9 cellular contexts compared by ENCODE assay signal in genomic region chr17:7550359-7550758, GRCh38. TPM values are rescaled to one million over a fixed set of nuclear protein-coding genes. Genes with fewer than 3 reads are reported as not detected.
DNase-seq lines count a peak whose midpoint lies in the region; ATAC-seq lines count a peak whose summit lies in the region.
"Had no signal": no experiment of that assay in that cellular context is flagged by ENCODE, and none has a peak within 500 bp of the region (broad histone marks: within the 10 kb centered on the region; RNA-seq: fewer than 3 reads in every experiment).

No MANE protein-coding gene starts in this region.

- H3K4me1 Mint-ChIP-seq in activated T-cell treated with anti-CD3 and anti-CD28 coated beads, Interleukin-2, amount 50 U/mL, for 72 hours (ENCODE audit: low read depth), result peaks cover 64% of the 10 kb centered on the region
- peaks cover 66% of the 10 kb centered on the region for H3K4me1 Mint-ChIP-seq in activated CD8-positive, alpha-beta T cell treated with anti-CD3 and anti-CD28 coated beads, Interleukin-2, amount 10 ng/mL, durations not matched to agents 7 days and 5 days (ENCODE audit: low read depth)

- H3K4me3 ChIP-seq in muscle layer of colon (ENCODE audit: low read depth in 1 of 2, low read length in 2 of 2) (peak overlapping the region in 1 of 2 donors; percentile 87), subcutaneous abdominal adipose tissue (ENCODE audit: low read depth in 1 of 5, low read length in 5 of 5) (peak overlapping the region in 1 of 5 donors; percentile 80)

- H3K27ac Mint-ChIP-seq in activated T-cell treated with anti-CD3 and anti-CD28 coated beads, Interleukin-2, amount 50 U/mL, for 72 hours, result no peak overlapping the region
- H3K27ac Mint-ChIP-seq in activated CD8-positive, alpha-beta T cell treated with anti-CD3 and anti-CD28 coated beads, Interleukin-2, amount 10 ng/mL, durations not matched to agents 7 days and 5 days, result peak overlapping the region; percentile 91

- POLR2A ChIA-PET in activated CD8-positive, alpha-beta T cell treated with anti-CD3 and anti-CD28 coated beads, Interleukin-2, amount 10 ng/mL, durations not matched to agents 7 days and 5 days (lab: Charles Lee), result interaction anchor here (0.9 to 3.1 kb wide), 4 partner anchors 11 to 114 kb away, joined by 3 to 14 read pairs (median 4); partner anchors contain the start of gene SENP3

- CTCF ChIA-PET in activated CD8-positive, alpha-beta T cell treated with anti-CD3 and anti-CD28 coated beads, Interleukin-2, amount 10 ng/mL, durations not matched to agents 7 days and 5 days (lab: Charles Lee), result interaction anchor here (0.8 to 4.6 kb wide), 5 partner anchors 10 to 504 kb away, joined by 3 to 44 read pairs (median 4); partner anchors contain the start of gene SENP3

- H3K27me3 ChIP-seq in muscle layer of colon (ENCODE audit: control insufficient read depth in 1 of 2, insufficient read depth in 2 of 2, low read length in 2 of 2) (no peaks in the 10 kb centered on the region), subcutaneous abdominal adipose tissue (ENCODE audit: control insufficient read depth in 5 of 5, insufficient read depth in 4 of 5, low read length in 5 of 5) (no peaks in the 10 kb centered on the region)

- H3K27me3 Mint-ChIP-seq in activated T-cell treated with anti-CD3 and anti-CD28 coated beads, Interleukin-2, amount 50 U/mL, for 72 hours (ENCODE audit: low read depth), result no peaks in the 10 kb centered on the region
- no peaks in the 10 kb centered on the region for H3K27me3 Mint-ChIP-seq in activated CD8-positive, alpha-beta T cell treated with anti-CD3 and anti-CD28 coated beads, Interleukin-2, amount 10 ng/mL, durations not matched to agents 7 days and 5 days (ENCODE audit: low read depth)

- H3K9me3 ChIP-seq in muscle layer of colon (ENCODE audit: low read length), result no peaks in the 10 kb centered on the region
- H3K9me3 ChIP-seq in subcutaneous abdominal adipose tissue (ENCODE audit: control insufficient read depth in 5 of 5, low read length in 5 of 5), result no peaks in the 10 kb centered on the region

- H3K9ac ChIP-seq in muscle layer of colon (ENCODE audit: low read length) (peak overlapping the region; percentile 83), subcutaneous abdominal adipose tissue (ENCODE audit: low read length in 5 of 5) (peak overlapping the region in 2 of 5 donors; percentile 68 to 71)

- H3K4me1 ChIP-seq in muscle layer of colon (ENCODE audit: insufficient read depth, low read length) (peaks cover 9% of the 10 kb centered on the region), subcutaneous abdominal adipose tissue (ENCODE audit: control insufficient read depth in 5 of 5, insufficient read depth in 5 of 5, low read length in 5 of 5) (peaks cover 6 to 38% (median 23%) of the 10 kb centered on the region in 5 donors)

- DNase-seq in activated T-cell treated with anti-CD3 and anti-CD28 coated beads, Interleukin-2, amount 50 U/mL, for 72 hours, result no peak
- DNase-seq in activated T-cell treated with anti-CD3 and anti-CD28 coated beads, Interleukin-2, amount 50 U/mL, for 48 hours, result no peak
- DNase-seq in activated CD8-positive, alpha-beta T cell treated with anti-CD3 and anti-CD28 coated beads, Interleukin-2, amount 10 ng/mL, durations not matched to agents 7 days and 5 days, result no peak
- no peak for DNase-seq in stimulated activated naive CD4-positive, alpha-beta T cell (lab: John Stamatoyannopoulos, UW)
- DNase-seq: HFFc6 had no signal

- H3K27ac ChIP-seq in muscle layer of colon (ENCODE audit: low read depth, low read length) (peak overlapping the region; percentile 97), subcutaneous abdominal adipose tissue (ENCODE audit: low read depth, low read length) (peak overlapping the region; percentile 62)

- peaks cover 20% of the 10 kb centered on the region for H3K36me3 ChIP-seq in muscle layer of colon (ENCODE audit: insufficient read depth, low read length)
- H3K36me3 ChIP-seq in subcutaneous abdominal adipose tissue (ENCODE audit: control insufficient read depth in 5 of 5, insufficient read depth in 5 of 5, low read length in 5 of 5), result peaks cover 0 to 23% (median 14%) of the 10 kb centered on the region in 5 donors

- no peaks in the 10 kb centered on the region for H3K36me3 Mint-ChIP-seq in activated T-cell treated with anti-CD3 and anti-CD28 coated beads, Interleukin-2, amount 50 U/mL, for 72 hours (ENCODE audit: insufficient read depth in 2 of 2)
- peaks cover 50% of the 10 kb centered on the region for H3K36me3 Mint-ChIP-seq in activated CD8-positive, alpha-beta T cell treated with anti-CD3 and anti-CD28 coated beads, Interleukin-2, amount 10 ng/mL, durations not matched to agents 7 days and 5 days (ENCODE audit: low read depth)

- ATAC-seq in activated T-cell treated with anti-CD3 and anti-CD28 coated beads, Interleukin-2, amount 50 U/mL, for 72 hours (replicated peaks in 1 of 2), result no peak
- no peak for ATAC-seq in activated CD8-positive, alpha-beta T cell treated with anti-CD3 and anti-CD28 coated beads, Interleukin-2, amount 10 ng/mL, durations not matched to agents 7 days and 5 days
- ATAC-seq in GM21825 (IDR thresholded peaks at IDR 0.05; ENCODE audit: unreplicated experiment), result no peak
- no peak for ATAC-seq in activated CD4-positive, CD25-positive, alpha-beta regulatory T cell treated with anti-CD3 and anti-CD28 coated beads, Interleukin-2, amount 50 U/mL, for 24 hours

- H3K4me3 Mint-ChIP-seq in activated T-cell treated with anti-CD3 and anti-CD28 coated beads, Interleukin-2, amount 50 U/mL, for 72 hours, result peak overlapping the region; percentile 78 to 90
- peak overlapping the region; percentile 88 for H3K4me3 Mint-ChIP-seq in activated CD8-positive, alpha-beta T cell treated with anti-CD3 and anti-CD28 coated beads, Interleukin-2, amount 10 ng/mL, durations not matched to agents 7 days and 5 days

- no peaks in the 10 kb centered on the region for H3K9me3 Mint-ChIP-seq in activated T-cell treated with anti-CD3 and anti-CD28 coated beads, Interleukin-2, amount 50 U/mL, for 72 hours
- H3K9me3 Mint-ChIP-seq in activated CD8-positive, alpha-beta T cell treated with anti-CD3 and anti-CD28 coated beads, Interleukin-2, amount 10 ng/mL, durations not matched to agents 7 days and 5 days (ENCODE audit: insufficient read depth), result no peaks in the 10 kb centered on the region
- H3K9me3 Mint-ChIP-seq: HFFc6 had no signal

RNA-seq across cellular contexts. Expression of gene TNFSF12, which starts 1.5 kb away (rescaled TPM):
- 10 to 100 TPM; 23.2 to 25.5 TPM for total RNA-seq in activated T-cell treated with anti-CD3 and anti-CD28 coated beads, Interleukin-2, amount 50 U/mL, for 72 hours
- 100 to 1,000 TPM in 1 of 2 experiments, 10 to 100 TPM in 1; 93.7 to 100 TPM for total RNA-seq in activated CD8-positive, alpha-beta T cell treated with anti-CD3 and anti-CD28 coated beads, Interleukin-2, amount 10 ng/mL, durations not matched to agents 7 days and 5 days

RNA-seq across cellular contexts. Expression of gene TNFSF13, which starts 8.2 kb away (rescaled TPM):
- 1 to 10 TPM; 4.3 to 7.8 TPM for total RNA-seq in activated T-cell treated with anti-CD3 and anti-CD28 coated beads, Interleukin-2, amount 50 U/mL, for 72 hours
- 1 to 10 TPM; 8.0 to 9.0 TPM for total RNA-seq in activated CD8-positive, alpha-beta T cell treated with anti-CD3 and anti-CD28 coated beads, Interleukin-2, amount 10 ng/mL, durations not matched to agents 7 days and 5 days

RNA-seq across cellular contexts. Expression of gene SENP3, which starts 11.4 kb away (rescaled TPM):
- 10 to 100 TPM; 41.8 to 55.3 TPM for total RNA-seq in activated T-cell treated with anti-CD3 and anti-CD28 coated beads, Interleukin-2, amount 50 U/mL, for 72 hours
- total RNA-seq in activated CD8-positive, alpha-beta T cell treated with anti-CD3 and anti-CD28 coated beads, Interleukin-2, amount 10 ng/mL, durations not matched to agents 7 days and 5 days, result 10 to 100 TPM; 54.4 to 62.0 TPM

RNA-seq across cellular contexts. Expression of gene CD68, which starts 29.1 kb away (rescaled TPM):
- total RNA-seq in activated T-cell treated with anti-CD3 and anti-CD28 coated beads, Interleukin-2, amount 50 U/mL, for 72 hours, result 10 to 100 TPM; 10.3 to 28.1 TPM
- total RNA-seq in activated CD8-positive, alpha-beta T cell treated with anti-CD3 and anti-CD28 coated beads, Interleukin-2, amount 10 ng/mL, durations not matched to agents 7 days and 5 days, result 10 to 100 TPM in 1 of 2 experiments, 1 to 10 TPM in 1; 9.4 to 10.7 TPM

RNA-seq across cellular contexts. Expression of gene MPDU1, which starts 33.3 kb away (rescaled TPM):
- total RNA-seq in activated T-cell treated with anti-CD3 and anti-CD28 coated beads, Interleukin-2, amount 50 U/mL, for 72 hours, result 10 to 100 TPM; 44.0 to 51.9 TPM
- 10 to 100 TPM; 69.0 to 70.4 TPM for total RNA-seq in activated CD8-positive, alpha-beta T cell treated with anti-CD3 and anti-CD28 coated beads, Interleukin-2, amount 10 ng/mL, durations not matched to agents 7 days and 5 days
